In genomic region chr11:57508341-57509170, GRCh38 we compare ENCODE assay signal across 1 cellular context.
TF ChIP-seq lines count a peak whose summit lies in the region.

No MANE protein-coding gene starts in this region.

TF ChIP-seq in HepG2, 621 proteins besides CTCF, POLR2A, EP300 and RAD21 (continued from another document):
- TF ChIP-seq HIC2 (CRISPR knock-in tag; IDR thresholded peaks at IDR 0.05; ENCODE audit: low read depth) (no peak), NFIB (CRISPR knock-in tag; IDR thresholded peaks at IDR 0.05; ENCODE audit: borderline replicate concordance) (no peak), ATRX (CRISPR knock-in tag; IDR thresholded peaks at IDR 0.05; ENCODE audit: borderline replicate concordance) (no peak), NFAT5 (CRISPR knock-in tag; IDR thresholded peaks at IDR 0.05) (no peak), PTBP1 (IDR thresholded peaks at IDR 0.05; ENCODE audit: low read depth, low read length, poor library complexity, severe bottlenecking) (no peak), NFKBIZ (CRISPR knock-in tag; IDR thresholded peaks at IDR 0.05) (no peak), ZNF260 (CRISPR knock-in tag; IDR thresholded peaks at IDR 0.05; ENCODE audit: borderline replicate concordance, low read depth) (no peak)
